In the genomic region with DNA sequence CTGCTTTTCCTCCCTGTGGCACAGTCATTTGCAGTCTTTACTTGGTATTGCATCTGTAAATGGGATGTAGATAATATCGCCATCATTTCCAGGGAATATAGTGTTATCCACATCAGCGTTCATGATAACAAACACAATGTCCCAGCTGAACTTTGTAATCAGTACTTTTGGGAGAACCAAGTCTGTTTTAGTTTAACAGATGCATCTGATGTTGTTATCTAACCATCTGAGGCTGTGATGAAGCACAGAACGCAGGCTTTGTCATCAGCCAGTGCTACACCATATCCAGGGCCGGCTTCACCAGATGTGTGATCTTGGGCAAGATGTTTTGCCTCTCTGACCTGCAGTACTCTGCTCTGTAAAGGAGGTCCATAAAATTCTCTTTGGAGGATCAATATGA, we compare ENCODE assay signal across 1 cellular context.
TF ChIP-seq lines count a peak whose summit lies in the region.

No MANE protein-coding gene starts in this region.

TF ChIP-seq in IMR-90, 13 proteins besides CTCF, POLR2A, EP300 and RAD21 (continued from another document):
- no peak for TF ChIP-seq RCOR1 (IDR thresholded peaks at IDR 0.05; ENCODE audit: insufficient replicate concordance, low read length)
